9 cellular contexts compared by ENCODE assay signal in the genomic region with DNA sequence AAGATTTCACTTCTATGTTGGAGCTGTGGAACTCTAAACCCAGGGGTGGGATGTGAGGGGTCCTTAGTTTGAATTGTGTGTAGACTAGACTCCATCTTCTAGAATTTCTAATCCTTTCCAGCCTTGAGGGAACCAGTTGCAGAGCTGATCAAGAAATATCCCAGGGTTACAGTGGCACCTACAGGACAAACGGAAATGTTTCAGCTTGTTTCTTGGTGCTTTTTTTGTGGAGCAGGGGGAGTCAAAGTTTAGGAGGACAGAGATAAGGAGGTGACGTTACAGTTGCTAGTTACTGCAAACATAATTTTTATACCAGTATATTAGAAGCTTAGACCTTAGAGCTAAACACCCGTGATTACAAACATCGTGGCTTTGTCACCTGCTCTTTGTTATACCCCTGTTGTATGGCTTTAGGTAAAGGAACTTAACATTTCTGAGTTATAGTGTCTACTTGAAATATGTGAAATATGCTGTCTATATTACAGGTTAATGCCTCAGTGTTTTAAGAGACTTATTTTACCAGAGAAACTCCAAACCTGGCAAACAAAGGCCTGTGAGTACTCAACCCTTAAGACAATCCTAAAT.
DNase-seq lines count a peak whose midpoint lies in the region; ATAC-seq, FAIRE-seq and TF ChIP-seq lines count a peak whose summit lies in the region.
"Had no signal": no experiment of that assay in that cellular context is flagged by ENCODE, and none has a peak within 500 bp of the region (broad histone marks: within the 10 kb centered on the region; RNA-seq: fewer than 3 reads in every experiment).

No MANE protein-coding gene starts in this region.

- H3K4me1 ChIP-seq in A549, result peaks cover 13% of the 10 kb centered on the region; the same call in 2 of the 3 replicates

- H3K27me3 ChIP-seq in layer of hippocampus (ENCODE audit: control insufficient read depth, insufficient read depth, low read length), result no peaks in the 10 kb centered on the region

- DNase-seq in A549 (ENCODE audit: low read depth in 1 of 2, low spot score in 1 of 2), result peak; percentile 33 to 71
- DNase-seq in NCI-H2107 (lab: John Stamatoyannopoulos, UW), result peak; percentile 22
- peak; percentile 29 for DNase-seq in astrocyte of the hippocampus (ENCODE audit: low read depth, low spot score)
- no peak for DNase-seq in activated CD4-positive, alpha-beta T cell treated with anti-CD3 and anti-CD28 coated beads, Interleukin-2, amount 50 U/mL, for 1 hour
- no peak for DNase-seq in posterior vena cava (ENCODE audit: low spot score)
- DNase-seq: activated naive CD8-positive, alpha-beta T cell treated with anti-CD3 and anti-CD28 coated beads, Interleukin-2, amount 10 ng/mL, durations not matched to agents 7 days and 5 days had no signal

- TF ChIP-seq EP300 in A549 (IDR thresholded peaks at IDR 0.05), result no peak

- 4% methylated on average over 4 of the region's 4 CpGs for WGBS in A549 (ENCODE audit: missing lambda C conversion rate)

- TF ChIP-seq CTCF in A549 (IDR thresholded peaks at IDR 0.05), result peak; percentile 78

- CTCF ChIA-PET in A549 (lab: Yijun Ruan, JAX), result interaction anchor here (0.6 to 8.2 kb wide), 31 partner anchors 9 to 1517 kb away, joined by 3 to 403 read pairs (median 4); a partner anchor contains a TSS

- H3K27ac ChIP-seq in A549, result peak overlapping the region; percentile 60 to 67; a peak in 5 of 6 replicates
- peak overlapping the region; percentile 5 for H3K27ac ChIP-seq in layer of hippocampus (ENCODE audit: low read depth, low read length)

- no peak overlapping the region for H3K4me3 ChIP-seq in A549

- H3K9me3 ChIP-seq in A549, result no peaks in the 10 kb centered on the region

- TF ChIP-seq RAD21 in A549 (conservative IDR thresholded peaks at IDR 0.05 in 1 of 2, IDR thresholded peaks at IDR 0.05 in 1 of 2), result peak; percentile 74 to 78

- FAIRE-seq in A549 (lab: Jason Lieb, UNC), result peak; percentile 99

- POLR2A ChIA-PET in A549 (lab: Yijun Ruan, JAX), result no interaction called here

- H3K4me2 ChIP-seq in A549, result no peak overlapping the region; the same call in 2 of the 3 replicates

- intact Hi-C loops in posterior vena cava (cut with DNase I), result loop anchor here (2.0 to 10.0 kb wide), 3 partner anchors 93 to 161 kb away; a partner anchor contains a TSS

- peak; percentile 72 to 77 for ATAC-seq in A549
- peak; percentile 31 for ATAC-seq in GM18498 (IDR thresholded peaks at IDR 0.05; ENCODE audit: unreplicated experiment)
- no peak for ATAC-seq in GM21360 (IDR thresholded peaks at IDR 0.05; ENCODE audit: unreplicated experiment)

- no peak for TF ChIP-seq POLR2A in A549 (IDR thresholded peaks at IDR 0.05; ENCODE audit: low read length)

TF ChIP-seq in A549, 52 proteins besides CTCF, POLR2A, EP300 and RAD21:
- TF ChIP-seq SMC3 (IDR thresholded peaks at IDR 0.05) (peak; percentile 65), MAFK (IDR thresholded peaks at IDR 0.05; ENCODE audit: partially characterized antibody) (no peak)

Comparison
In these comparisons a context has a peak if more than half of its experiments do, and no peak if none do; other contexts are left out.
1. DNase-seq: peak in A549 (2 of 2), NCI-H2107 (single experiment) and astrocyte of the hippocampus (single experiment); none in activated CD4-positive, alpha-beta T cell treated with anti-CD3 and anti-CD28 coated beads, Interleukin-2, amount 50 U/mL, for 1 hour (single experiment) and posterior vena cava (single experiment).